35 cellular contexts compared by ENCODE assay signal in the genomic region with DNA sequence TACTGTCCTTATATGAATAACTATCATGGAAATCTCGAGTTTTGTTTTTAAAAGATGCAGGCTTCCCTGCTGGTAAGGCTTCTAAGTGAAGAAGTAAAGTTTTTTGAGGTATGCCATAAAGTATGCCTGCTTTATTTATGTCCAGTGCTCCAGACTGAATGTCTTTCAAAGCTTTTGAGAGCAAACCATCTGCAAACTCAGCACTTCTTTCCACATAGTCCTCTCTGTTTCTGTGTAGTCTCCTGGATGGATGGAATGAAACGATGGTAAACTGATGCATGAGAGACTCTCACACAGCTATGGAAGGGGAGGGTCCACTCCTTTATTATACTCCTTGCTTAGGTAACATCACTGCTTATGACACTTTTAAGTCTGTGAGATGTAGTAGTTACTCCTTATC.
"Had no signal": no experiment of that assay in that cellular context is flagged by ENCODE, and none has a peak within 500 bp of the region (broad histone marks: within the 10 kb centered on the region; RNA-seq: fewer than 3 reads in every experiment).

No MANE protein-coding gene starts in this region.

- DNase-seq: activated B cell treated with CpG ODN at 0.5 μM for 24 hours; activated CD4-positive, alpha-beta memory T cell treated with anti-CD3 and anti-CD28 coated beads for 36 hours; activated CD4-positive, alpha-beta T cell treated with anti-CD3 and anti-CD28 coated beads for 4 hours; activated CD4-positive, alpha-beta T cell treated with anti-CD3 and anti-CD28 coated beads, Interleukin-2, amount 10 ng/mL, durations not matched to agents 24 days and 14 days; activated CD4-positive, alpha-beta T cell treated with anti-CD3 and anti-CD28 coated beads, Interleukin-2, amount 50 U/mL, for 1 hour; activated CD4-positive, alpha-beta T cell treated with anti-CD3 and anti-CD28 coated beads, Interleukin-2, amount 50 U/mL, for 4 hours; activated CD4-positive, CD25-positive, alpha-beta regulatory T cell treated with anti-CD3 and anti-CD28 coated beads, Interleukin-2, amount 50 U/mL, for 72 hours; activated CD8-positive, alpha-beta memory T cell treated with anti-CD3 and anti-CD28 coated beads, Interleukin-2, amount 50 U/mL, for 4 hours; activated CD8-positive, alpha-beta T cell treated with anti-CD3 and anti-CD28 coated beads for 36 hours; activated effector memory CD4-positive, alpha-beta T cell treated with anti-CD3 and anti-CD28 coated beads, Interleukin-2, amount 50 U/mL, for 16 hours; activated gamma-delta T cell treated with Interleukin-2 at 50 U/mL for 16 hours; activated naive CD4-positive, alpha-beta T cell; activated naive CD4-positive, alpha-beta T cell treated with anti-CD3 and anti-CD28 coated beads for 36 hours; activated naive CD4-positive, alpha-beta T cell treated with anti-CD3 and anti-CD28 coated beads, Interleukin-2, amount 50 U/mL, for 16 hours; activated naive CD8-positive, alpha-beta T cell treated with anti-CD3 and anti-CD28 coated beads for 36 hours; activated T-cell treated with anti-CD3 and anti-CD28 coated beads for 4 hours; activated T-cell treated with anti-CD3 and anti-CD28 coated beads, Interleukin-2, amount 50 U/mL, for 1 hour; activated T-cell treated with anti-CD3 and anti-CD28 coated beads, Interleukin-2, amount 50 U/mL, for 4 hours; activated T-cell treated with anti-CD3 and anti-CD28 coated beads, Interleukin-2, amount 50 U/mL, for 72 hours; adrenal gland; amniotic stem cell; aorta; body of pancreas; brain microvascular endothelial cell; central memory CD4-positive, alpha-beta T cell; T-helper 2 cell; T-helper 9 cell had no signal

- H3K27me3 ChIP-seq: adrenal gland, body of pancreas, brain microvascular endothelial cell, breast epithelium had no signal

- H3K9me3 ChIP-seq: adrenal gland, body of pancreas, breast epithelium had no signal

- H3K4me3 ChIP-seq: adrenal gland, body of pancreas, breast epithelium had no signal

- H3K4me3 Mint-ChIP-seq: activated B cell treated with CpG ODN at 0.5 μM for 24 hours; activated CD4-positive, alpha-beta memory T cell treated with anti-CD3 and anti-CD28 coated beads for 36 hours; activated CD4-positive, alpha-beta T cell treated with anti-CD3 and anti-CD28 coated beads, Interleukin-2, amount 10 ng/mL, durations not matched to agents 24 days and 14 days; activated CD8-positive, alpha-beta T cell treated with anti-CD3 and anti-CD28 coated beads for 36 hours; activated naive CD4-positive, alpha-beta T cell treated with anti-CD3 and anti-CD28 coated beads for 36 hours; activated naive CD8-positive, alpha-beta T cell treated with anti-CD3 and anti-CD28 coated beads for 36 hours; activated T-cell treated with anti-CD3 and anti-CD28 coated beads, Interleukin-2, amount 50 U/mL, for 4 hours; activated T-cell treated with anti-CD3 and anti-CD28 coated beads, Interleukin-2, amount 50 U/mL, for 72 hours; activated T-helper 1 cell treated with anti-CD3 and anti-CD28 coated beads, Interleukin-12 subunit alpha, Interleukin-12 subunit beta, Interleukin-2, Interleukin-4 antibody, amounts not matched to agents 30 ng/mL and 10 ng/mL and 1 ng/mL, durations not matched to agents 14 hours and 24 hours and 36 hours; activated T-helper 17 cell treated with anti-CD3 and anti-CD28 coated beads, Interleukin-2, amount 50 U/mL, for 72 hours; T-helper 1 cell treated with Interleukin-12 subunit alpha and Interleukin-12 subunit beta and Interleukin-4 antibody, amounts not matched to agents 30 μg/mL and 1 μg/mL, for 36 hours; T-helper 2 cell treated with Interferon-gamma antibody and Interleukin-4, amounts not matched to agents 5 μg/mL and 100 μg/mL, for 36 hours had no signal

- FAIRE-seq: TTC549 had no signal

- ATAC-seq: activated CD8-positive, alpha-beta T cell treated with anti-CD3 and anti-CD28 coated beads for 36 hours; activated naive CD4-positive, alpha-beta T cell treated with anti-CD3 and anti-CD28 coated beads, Interleukin-2, amount 50 U/mL, for 72 hours; activated T-cell treated with anti-CD3 and anti-CD28 coated beads, Interleukin-2, amount 50 U/mL, for 4 hours; activated T-cell treated with anti-CD3 and anti-CD28 coated beads, Interleukin-2, amount 50 U/mL, for 72 hours; activated T-helper 17 cell treated with anti-CD3 and anti-CD28 coated beads, Interleukin-2, amount 50 U/mL, for 72 hours; body of pancreas had no signal

- H3K27me3 Mint-ChIP-seq: activated B cell treated with CpG ODN at 0.5 μM for 24 hours; activated CD4-positive, alpha-beta memory T cell treated with anti-CD3 and anti-CD28 coated beads for 36 hours; activated CD4-positive, alpha-beta T cell treated with anti-CD3 and anti-CD28 coated beads, Interleukin-2, amount 10 ng/mL, durations not matched to agents 24 days and 14 days; activated CD8-positive, alpha-beta T cell treated with anti-CD3 and anti-CD28 coated beads for 36 hours; activated naive CD8-positive, alpha-beta T cell treated with anti-CD3 and anti-CD28 coated beads for 36 hours; activated T-helper 17 cell treated with anti-CD3 and anti-CD28 coated beads, Interleukin-2, amount 50 U/mL, for 72 hours had no signal

- H3K9me3 Mint-ChIP-seq: activated B cell treated with CpG ODN at 0.5 μM for 24 hours; activated CD4-positive, alpha-beta memory T cell treated with anti-CD3 and anti-CD28 coated beads for 36 hours; activated CD4-positive, alpha-beta T cell treated with anti-CD3 and anti-CD28 coated beads, Interleukin-2, amount 10 ng/mL, durations not matched to agents 24 days and 14 days; activated CD8-positive, alpha-beta T cell treated with anti-CD3 and anti-CD28 coated beads for 36 hours; activated naive CD4-positive, alpha-beta T cell treated with anti-CD3 and anti-CD28 coated beads for 36 hours; activated naive CD4-positive, alpha-beta T cell treated with anti-CD3 and anti-CD28 coated beads, Interleukin-2, amount 50 U/mL, for 72 hours; activated naive CD8-positive, alpha-beta T cell treated with anti-CD3 and anti-CD28 coated beads for 36 hours; activated T-cell treated with anti-CD3 and anti-CD28 coated beads, Interleukin-2, amount 50 U/mL, for 4 hours; activated T-cell treated with anti-CD3 and anti-CD28 coated beads, Interleukin-2, amount 50 U/mL, for 72 hours; activated T-helper 1 cell treated with anti-CD3 and anti-CD28 coated beads, Interleukin-12 subunit alpha, Interleukin-12 subunit beta, Interleukin-2, Interleukin-4 antibody, amounts not matched to agents 30 ng/mL and 10 ng/mL and 1 ng/mL, durations not matched to agents 14 hours and 24 hours and 36 hours; activated T-helper 17 cell treated with anti-CD3 and anti-CD28 coated beads, Interleukin-2, amount 50 U/mL, for 72 hours; T-helper 1 cell treated with Interleukin-12 subunit alpha and Interleukin-12 subunit beta and Interleukin-4 antibody, amounts not matched to agents 30 μg/mL and 1 μg/mL, for 36 hours; T-helper 2 cell treated with Interferon-gamma antibody and Interleukin-4, amounts not matched to agents 5 μg/mL and 100 μg/mL, for 36 hours had no signal

- H3K36me3 Mint-ChIP-seq: activated naive CD4-positive, alpha-beta T cell treated with anti-CD3 and anti-CD28 coated beads, Interleukin-2, amount 50 U/mL, for 72 hours had no signal

- H3K36me3 ChIP-seq: adrenal gland, brain microvascular endothelial cell, breast epithelium had no signal

- H3K27ac Mint-ChIP-seq: activated B cell treated with CpG ODN at 0.5 μM for 24 hours; activated CD4-positive, alpha-beta memory T cell treated with anti-CD3 and anti-CD28 coated beads for 36 hours; activated CD4-positive, alpha-beta T cell treated with anti-CD3 and anti-CD28 coated beads, Interleukin-2, amount 10 ng/mL, durations not matched to agents 24 days and 14 days; activated CD8-positive, alpha-beta T cell treated with anti-CD3 and anti-CD28 coated beads for 36 hours; activated naive CD4-positive, alpha-beta T cell treated with anti-CD3 and anti-CD28 coated beads for 36 hours; activated naive CD4-positive, alpha-beta T cell treated with anti-CD3 and anti-CD28 coated beads, Interleukin-2, amount 50 U/mL, for 72 hours; activated naive CD8-positive, alpha-beta T cell treated with anti-CD3 and anti-CD28 coated beads for 36 hours; activated T-cell treated with anti-CD3 and anti-CD28 coated beads, Interleukin-2, amount 50 U/mL, for 72 hours; activated T-helper 1 cell treated with anti-CD3 and anti-CD28 coated beads, Interleukin-12 subunit alpha, Interleukin-12 subunit beta, Interleukin-2, Interleukin-4 antibody, amounts not matched to agents 30 ng/mL and 10 ng/mL and 1 ng/mL, durations not matched to agents 14 hours and 24 hours and 36 hours; activated T-helper 17 cell treated with anti-CD3 and anti-CD28 coated beads, Interleukin-2, amount 50 U/mL, for 72 hours; T-helper 1 cell treated with Interleukin-12 subunit alpha and Interleukin-12 subunit beta and Interleukin-4 antibody, amounts not matched to agents 30 μg/mL and 1 μg/mL, for 36 hours; T-helper 2 cell treated with Interferon-gamma antibody and Interleukin-4, amounts not matched to agents 5 μg/mL and 100 μg/mL, for 36 hours had no signal

- H3K4me1 Mint-ChIP-seq: activated B cell treated with CpG ODN at 0.5 μM for 24 hours; activated CD4-positive, alpha-beta T cell treated with anti-CD3 and anti-CD28 coated beads, Interleukin-2, amount 10 ng/mL, durations not matched to agents 24 days and 14 days; activated naive CD8-positive, alpha-beta T cell treated with anti-CD3 and anti-CD28 coated beads for 36 hours; activated T-helper 17 cell treated with anti-CD3 and anti-CD28 coated beads, Interleukin-2, amount 50 U/mL, for 72 hours had no signal

- H3K4me1 ChIP-seq: adrenal gland, body of pancreas, breast epithelium had no signal

- H3K27ac ChIP-seq: adrenal gland, body of pancreas, brain microvascular endothelial cell, breast epithelium, VCaP had no signal
